ENCODE assay signal across 9 cellular contexts in genomic region chr2:60707750-60708371, GRCh38. TPM values are rescaled to one million over a fixed set of nuclear protein-coding genes. Genes with fewer than 3 reads are reported as not detected.
DNase-seq lines count a peak whose midpoint lies in the region; ATAC-seq and TF ChIP-seq lines count a peak whose summit lies in the region.
"Had no signal": no experiment of that assay in that cellular context is flagged by ENCODE, and none has a peak within 500 bp of the region (broad histone marks: within the 10 kb centered on the region; RNA-seq: fewer than 3 reads in every experiment).

No MANE protein-coding gene starts in this region.

- H3K4me2 ChIP-seq in DND-41 (ENCODE audit: insufficient read depth, low read length), result no peak overlapping the region

- no peak overlapping the region for H3K27ac ChIP-seq in DND-41 (ENCODE audit: low read length)

- H3K9me3 ChIP-seq in DND-41 (ENCODE audit: insufficient read depth, low read length, severe bottlenecking), result no peaks in the 10 kb centered on the region

- no peak overlapping the region for H3K4me3 Mint-ChIP-seq in mesothelial cell of epicardium
- H3K4me3 Mint-ChIP-seq in activated naive CD8-positive, alpha-beta T cell treated with anti-CD3 and anti-CD28 coated beads, Interleukin-2, amount 50 U/mL, for 24 hours, result no peak overlapping the region

- no peaks in the 10 kb centered on the region for H3K79me2 ChIP-seq in DND-41 (ENCODE audit: insufficient read depth, low read length)

- no peak overlapping the region for H3K4me3 ChIP-seq in DND-41 (ENCODE audit: low read depth in 1 of 2, low read length in 2 of 2)
- H3K4me3 ChIP-seq: skin epidermis had no signal

- no peaks in the 10 kb centered on the region for H4K20me1 ChIP-seq in DND-41 (ENCODE audit: insufficient read depth, low read length)

- ATAC-seq in DND-41 (ENCODE audit: insufficient read depth, low read depth), result peak; percentile 72
- peak; percentile 68 for ATAC-seq in HG03175 (IDR thresholded peaks at IDR 0.05; ENCODE audit: unreplicated experiment)
- no peak for ATAC-seq in HG03139 (IDR thresholded peaks at IDR 0.05; ENCODE audit: unreplicated experiment)
- no peak for ATAC-seq in activated naive CD8-positive, alpha-beta T cell treated with anti-CD3 and anti-CD28 coated beads, Interleukin-2, amount 50 U/mL, for 24 hours

- H3K27me3 ChIP-seq in DND-41 (ENCODE audit: insufficient read depth, low read length, poor library complexity), result no peaks in the 10 kb centered on the region

- H3K9ac ChIP-seq in DND-41 (ENCODE audit: low read depth, low read length), result no peak overlapping the region

- no peaks in the 10 kb centered on the region for H3K36me3 ChIP-seq in DND-41 (ENCODE audit: insufficient read depth, low read length)

- no peaks in the 10 kb centered on the region for H3K9me3 Mint-ChIP-seq in mesothelial cell of epicardium
- H3K9me3 Mint-ChIP-seq in activated naive CD8-positive, alpha-beta T cell treated with anti-CD3 and anti-CD28 coated beads, Interleukin-2, amount 50 U/mL, for 24 hours, result no peaks in the 10 kb centered on the region

- no peaks in the 10 kb centered on the region for H3K4me1 Mint-ChIP-seq in mesothelial cell of epicardium
- H3K4me1 Mint-ChIP-seq in activated naive CD8-positive, alpha-beta T cell treated with anti-CD3 and anti-CD28 coated beads, Interleukin-2, amount 50 U/mL, for 24 hours, result peaks cover 3% of the 10 kb centered on the region

- no peak overlapping the region for H3K27ac Mint-ChIP-seq in mesothelial cell of epicardium
- H3K27ac Mint-ChIP-seq in activated naive CD8-positive, alpha-beta T cell treated with anti-CD3 and anti-CD28 coated beads, Interleukin-2, amount 50 U/mL, for 24 hours, result no peak overlapping the region

- no peaks in the 10 kb centered on the region for H3K4me1 ChIP-seq in DND-41 (ENCODE audit: insufficient read depth, low read length)

- no peaks in the 10 kb centered on the region for H3K36me3 Mint-ChIP-seq in mesothelial cell of epicardium
- no peaks in the 10 kb centered on the region for H3K36me3 Mint-ChIP-seq in activated naive CD8-positive, alpha-beta T cell treated with anti-CD3 and anti-CD28 coated beads, Interleukin-2, amount 50 U/mL, for 24 hours (ENCODE audit: low read depth)

- DNase-seq in DND-41 (no peak), OCI-M1 (lab: John Stamatoyannopoulos, UW) (peak; percentile 74), dermis blood vessel endothelial cell (peak; percentile 57), mesothelial cell of epicardium (ENCODE audit: low spot score in 2 of 2, unreplicated experiment in 2 of 2) (no peak)
- no peak for DNase-seq in activated T-cell treated with anti-CD3 and anti-CD28 coated beads, Interleukin-2, amount 50 U/mL, for 48 hours
- no peak for DNase-seq in activated naive CD8-positive, alpha-beta T cell treated with anti-CD3 and anti-CD28 coated beads, Interleukin-2, amount 50 U/mL, for 24 hours

- peaks cover 4% of the 10 kb centered on the region for H3K27me3 Mint-ChIP-seq in mesothelial cell of epicardium (ENCODE audit: low read depth)
- no peaks in the 10 kb centered on the region for H3K27me3 Mint-ChIP-seq in activated naive CD8-positive, alpha-beta T cell treated with anti-CD3 and anti-CD28 coated beads, Interleukin-2, amount 50 U/mL, for 24 hours

- 0 out of 2 replicates have a peak overlapping the region, but pooled peaks have one; percentile 19 for H2AFZ ChIP-seq in DND-41 (ENCODE audit: low read depth, low read length)

- TF ChIP-seq CTCF in DND-41 (IDR thresholded peaks at IDR 0.05; ENCODE audit: borderline replicate concordance, extremely low read depth, low read length, poor library complexity, severe bottlenecking), result peak; percentile 75
- TF ChIP-seq CTCF in mesothelial cell of epicardium (IDR thresholded peaks at IDR 0.05; ENCODE audit: unreplicated experiment), result peak; percentile 90

RNA-seq across cellular contexts. Expression of gene PAPOLG, which starts 48.2 kb away (rescaled TPM):
- 15.1 and 19.1 TPM in 2 replicates for total RNA-seq in dermis blood vessel endothelial cell
- 22.0 to 24.7 TPM (median 23.5 TPM) in 3 replicates for total RNA-seq in mesothelial cell of epicardium

Comparison
In these comparisons a context has a peak if more than half of its experiments do, and no peak if none do; other contexts are left out.
1. ATAC-seq: peak in DND-41 (single experiment) and HG03175 (single experiment); none in HG03139 (single experiment) and activated naive CD8-positive, alpha-beta T cell treated with anti-CD3 and anti-CD28 coated beads, Interleukin-2, amount 50 U/mL, for 24 hours (single experiment).
2. DNase-seq: peak in OCI-M1 (single experiment) and dermis blood vessel endothelial cell (single experiment); none in DND-41 (single experiment), mesothelial cell of epicardium (0 of 2), activated T-cell treated with anti-CD3 and anti-CD28 coated beads, Interleukin-2, amount 50 U/mL, for 48 hours (0 of 2) and activated naive CD8-positive, alpha-beta T cell treated with anti-CD3 and anti-CD28 coated beads, Interleukin-2, amount 50 U/mL, for 24 hours (single experiment).